8 cellular contexts compared by ENCODE assay signal in the genomic region with DNA sequence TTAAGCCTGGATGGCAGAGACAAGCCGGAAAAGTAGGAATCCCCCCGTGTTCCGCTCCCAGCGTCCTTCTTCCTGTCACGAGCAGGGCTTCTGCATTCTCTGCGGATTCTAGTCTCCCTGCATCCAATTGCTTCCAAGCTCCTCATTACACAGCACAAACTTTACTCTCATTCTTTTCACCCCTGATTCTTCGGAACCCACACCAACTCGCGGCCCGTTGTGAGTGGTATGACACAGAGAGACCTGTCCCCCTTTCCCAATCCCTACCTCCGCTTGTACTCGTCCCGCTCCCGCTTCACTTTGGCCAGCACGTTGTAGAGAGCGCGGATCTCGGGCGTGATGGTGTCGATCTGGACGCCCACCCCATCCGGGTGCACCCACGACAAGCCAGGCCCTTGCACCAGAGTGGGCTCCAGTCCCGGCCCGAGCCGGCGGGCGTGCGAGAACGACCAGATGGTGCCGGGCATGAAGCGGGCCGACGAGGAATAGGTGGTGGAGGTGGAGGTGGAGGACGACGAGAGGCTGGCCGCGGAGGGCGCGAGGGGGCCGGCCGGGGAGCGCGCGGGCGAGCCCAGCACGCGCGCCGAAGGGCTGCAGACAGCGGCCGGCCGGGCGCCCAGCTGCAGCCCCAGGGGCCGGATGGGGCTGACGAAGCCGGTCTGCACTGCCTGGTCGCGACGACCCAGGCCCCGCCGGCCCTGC. TPM values are rescaled to one million over a fixed set of nuclear protein-coding genes. Genes with fewer than 3 reads are reported as not detected.
DNase-seq lines count a peak whose midpoint lies in the region; TF ChIP-seq lines count a peak whose summit lies in the region.

No MANE protein-coding gene starts in this region.

- H3K4me3 ChIP-seq in CD8-positive, alpha-beta memory T cell (ENCODE audit: low read length), result peak overlapping the region; percentile 70
- H3K4me3 ChIP-seq in GM23248, result peak overlapping the region; percentile 89
- peak overlapping the region; percentile 43 to 75 (median 62) for H3K4me3 ChIP-seq in esophagus squamous epithelium
- peak overlapping the region; percentile 34 for H3K4me3 ChIP-seq in parathyroid adenoma (ENCODE audit: low read depth, low read length)

- no peaks in the 10 kb centered on the region for H3K27me3 Mint-ChIP-seq in CD8-positive, alpha-beta memory T cell

- WGBS in GM23248 (ENCODE audit: low coverage in 1 of 2, low lambda C conversion rate in 2 of 2, missing lambda C conversion rate in 2 of 2), 2 experiments, result 1 to 2% methylated on average over 34 to 62 of the region's 62 CpGs
- 35 to 50% methylated on average over 16 to 42 of the region's 62 CpGs for WGBS in esophagus squamous epithelium, 2 donors

- no peaks in the 10 kb centered on the region for H3K9me3 ChIP-seq in CD8-positive, alpha-beta memory T cell (ENCODE audit: low read length)
- H3K9me3 ChIP-seq in GM23248 (ENCODE audit: low read depth), result no peaks in the 10 kb centered on the region
- H3K9me3 ChIP-seq in esophagus squamous epithelium, result no peaks in the 10 kb centered on the region
- H3K9me3 ChIP-seq in parathyroid adenoma (ENCODE audit: control insufficient read depth, low read length), result no peaks in the 10 kb centered on the region

- H2AFZ ChIP-seq in GM23248, result peak overlapping the region; percentile 55
- H2AFZ ChIP-seq in parathyroid adenoma, result no peak overlapping the region

- DNase-seq in CD8-positive, alpha-beta memory T cell, result no peak
- DNase-seq in GM23248 (peak; percentile 57), SK-MEL-5 (ENCODE audit: low read depth, low spot score) (peak; percentile 15), esophagus squamous epithelium (lab: John Stamatoyannopoulos, UW) (no peak), germinal center (ENCODE audit: low spot score) (no peak), NCI-H446 treated with DMSO at 0.1 percent for 48 hours (lab: John Stamatoyannopoulos, UW) (no peak), COLO829 (ENCODE audit: low spot score) (no peak)

- H3K4me1 Mint-ChIP-seq in CD8-positive, alpha-beta memory T cell, result peaks cover 42 to 60% (median 51%) of the 10 kb centered on the region in 3 donors

- CTCF ChIA-PET in CD8-positive, alpha-beta memory T cell (lab: Charles Lee), result interaction anchor here (1.0 to 5.0 kb wide), 13 partner anchors 8 to 270 kb away, joined by 3 to 46 read pairs (median 5); a partner anchor contains a TSS

- peak overlapping the region; percentile 100 for H3K4me2 ChIP-seq in GM23248 (ENCODE audit: unreplicated experiment)
- H3K4me2 ChIP-seq in parathyroid adenoma (ENCODE audit: low read length), result peak overlapping the region; percentile 40

- TF ChIP-seq POLR2A in esophagus squamous epithelium (IDR thresholded peaks at IDR 0.05), result no peak

- H3K9me2 ChIP-seq in GM23248 (ENCODE audit: insufficient read depth), result no peaks in the 10 kb centered on the region

- H3F3A ChIP-seq in GM23248 (ENCODE audit: insufficient read depth), result peaks cover 62% of the 10 kb centered on the region

- H3K9ac ChIP-seq in GM23248, result peak overlapping the region; percentile 89
- no peak overlapping the region for H3K9ac ChIP-seq in parathyroid adenoma

- in situ Hi-C loops in GM23248 (cut with MboI) (no loop called here), SK-MEL-5 (cut with HindIII; ENCODE audit: low pct_unique_long_range_greater_than_20kb, low sequenced_read_pairs) (no loop called here)

- H3K27ac ChIP-seq in CD8-positive, alpha-beta memory T cell (ENCODE audit: low read depth, low read length), result no peak overlapping the region
- H3K27ac ChIP-seq in GM23248 (peak overlapping the region; percentile 96), esophagus squamous epithelium (peak overlapping the region; percentile 35 to 83 (median 78)), parathyroid adenoma (peak overlapping the region; percentile 65)

- H3K36me3 ChIP-seq in CD8-positive, alpha-beta memory T cell (ENCODE audit: insufficient read depth, low read length), result peaks cover 9% of the 10 kb centered on the region
- H3K36me3 ChIP-seq in GM23248 (ENCODE audit: low read depth) (peaks cover 18% of the 10 kb centered on the region), esophagus squamous epithelium (peaks cover 12 to 52% (median 20%) of the 10 kb centered on the region in 3 donors), parathyroid adenoma (ENCODE audit: control insufficient read depth, insufficient read depth, low read length) (no peaks in the 10 kb centered on the region)

- no peaks in the 10 kb centered on the region for H3K27me3 ChIP-seq in CD8-positive, alpha-beta memory T cell (ENCODE audit: insufficient read depth, low read length, poor library complexity, severe bottlenecking)
- H3K27me3 ChIP-seq in GM23248 (replicated peaks; ENCODE audit: insufficient read depth), result no peaks in the 10 kb centered on the region
- H3K27me3 ChIP-seq in esophagus squamous epithelium, result no peaks in the 10 kb centered on the region
- H3K27me3 ChIP-seq in parathyroid adenoma (ENCODE audit: control insufficient read depth, insufficient read depth, low read length), result no peaks in the 10 kb centered on the region

- intact Hi-C loops in esophagus squamous epithelium (cut with DNase I), result no loop called here

- H3K4me1 ChIP-seq in CD8-positive, alpha-beta memory T cell (ENCODE audit: insufficient read depth, low read length), result peaks cover 36% of the 10 kb centered on the region
- H3K4me1 ChIP-seq in GM23248 (ENCODE audit: insufficient read depth) (peaks cover 44% of the 10 kb centered on the region), esophagus squamous epithelium (peaks cover 42 to 70% (median 44%) of the 10 kb centered on the region in 3 donors), parathyroid adenoma (peaks cover 46% of the 10 kb centered on the region)

- peak overlapping the region; percentile 9 to 96 (median 81) for H3K27ac Mint-ChIP-seq in CD8-positive, alpha-beta memory T cell

- peak overlapping the region; percentile 89 to 98 (median 94) for H3K4me3 Mint-ChIP-seq in CD8-positive, alpha-beta memory T cell

- H3K36me3 Mint-ChIP-seq in CD8-positive, alpha-beta memory T cell, result peaks cover 0 to 56% (median 5%) of the 10 kb centered on the region in 3 donors

- no peaks in the 10 kb centered on the region for H4K20me1 ChIP-seq in GM23248 (ENCODE audit: insufficient read depth)

- no peaks in the 10 kb centered on the region for H3K9me3 Mint-ChIP-seq in CD8-positive, alpha-beta memory T cell

- no peak for TF ChIP-seq CTCF in esophagus squamous epithelium (IDR thresholded peaks at IDR 0.05)
- no peak for TF ChIP-seq CTCF in parathyroid adenoma (IDR thresholded peaks at IDR 0.05)

- POLR2A ChIA-PET in CD8-positive, alpha-beta memory T cell (lab: Charles Lee), result no interaction called here

- H3K79me2 ChIP-seq in GM23248 (ENCODE audit: insufficient read depth) (peaks cover 58% of the 10 kb centered on the region), parathyroid adenoma (no peaks in the 10 kb centered on the region)

RNA-seq across cellular contexts. Expression of a gene that starts 0.7 kb away (rescaled TPM):
- total RNA-seq in CD8-positive, alpha-beta memory T cell, result 10 to 100 TPM; 14.2 to 15.1 TPM
- polyA plus RNA-seq in CD8-positive, alpha-beta memory T cell, result 12.2 TPM
- 18.0 and 19.7 TPM in 2 replicates for total RNA-seq in GM23248 (2014; rRNA removed; shearing (Covaris generic))
- polyA plus RNA-seq in GM23248 (2016; fragmentation: Nextera tagmentation; extraction: Ambion mirVana), result 14.5 and 19.2 TPM in 2 replicates
- total RNA-seq in SK-MEL-5 (2014; rRNA removed; shearing (Covaris generic)), result 6.2 and 7.5 TPM in 2 replicates
- polyA plus RNA-seq in SK-MEL-5 (2015; cell fraction: cytosol; rRNA removed), result 10.1 and 13.0 TPM in 2 replicates
- 196 and 209 TPM in 2 replicates for polyA plus RNA-seq in SK-MEL-5 (2015; cell fraction: nucleus; rRNA removed)
- total RNA-seq in esophagus squamous epithelium, result 1 to 10 TPM in 3 of 4 donors, under 1 TPM in 1; 0.76 to 7.4 (median 2.7) TPM

RNA-seq across cellular contexts. Expression of a gene that starts 12.9 kb away (rescaled TPM):
- 100 to 1,000 TPM; 170 to 172 TPM for total RNA-seq in CD8-positive, alpha-beta memory T cell
- polyA plus RNA-seq in CD8-positive, alpha-beta memory T cell, result 34.0 TPM
- 44.3 TPM in 2 replicates for total RNA-seq in GM23248 (2014; rRNA removed; shearing (Covaris generic))
- 27.0 and 31.8 TPM in 2 replicates for polyA plus RNA-seq in GM23248 (2016; fragmentation: Nextera tagmentation; extraction: Ambion mirVana)
- 63.6 and 77.1 TPM in 2 replicates for total RNA-seq in SK-MEL-5 (2014; rRNA removed; shearing (Covaris generic))
- polyA plus RNA-seq in SK-MEL-5 (2015; cell fraction: cytosol; rRNA removed), result 47.5 and 57.9 TPM in 2 replicates
- polyA plus RNA-seq in SK-MEL-5 (2015; cell fraction: nucleus; rRNA removed), result 687 and 761 TPM in 2 replicates
- total RNA-seq in esophagus squamous epithelium, result 10 to 100 TPM; 36.0 to 51.9 (median 48.2) TPM

RNA-seq across cellular contexts. Expression of a gene that starts 20.8 kb away (rescaled TPM):
- 1,000 to 10,000 TPM; 7,182 to 7,238 TPM for total RNA-seq in CD8-positive, alpha-beta memory T cell
- polyA plus RNA-seq in CD8-positive, alpha-beta memory T cell, result 1,770 TPM
- 6,196 and 7,726 TPM in 2 replicates for total RNA-seq in GM23248 (2014; rRNA removed; shearing (Covaris generic))
- 7,868 and 8,138 TPM in 2 replicates for polyA plus RNA-seq in GM23248 (2016; fragmentation: Nextera tagmentation; extraction: Ambion mirVana)
- 9,488 and 9,829 TPM in 2 replicates for total RNA-seq in SK-MEL-5 (2014; rRNA removed; shearing (Covaris generic))
- 11,028 and 11,713 TPM in 2 replicates for polyA plus RNA-seq in SK-MEL-5 (2015; cell fraction: cytosol; rRNA removed)
- polyA plus RNA-seq in SK-MEL-5 (2015; cell fraction: nucleus; rRNA removed), result 3,036 and 3,118 TPM in 2 replicates
- 1,000 to 10,000 TPM; 2,526 to 4,151 (median 3,597) TPM for total RNA-seq in esophagus squamous epithelium

RNA-seq across cellular contexts. Expression of a gene that starts 52.0 kb away (rescaled TPM):
- 100 to 1,000 TPM; 287 to 293 TPM for total RNA-seq in CD8-positive, alpha-beta memory T cell
- polyA plus RNA-seq in CD8-positive, alpha-beta memory T cell, result 58.1 TPM
- total RNA-seq in GM23248 (2014; rRNA removed; shearing (Covaris generic)), result 148 and 171 TPM in 2 replicates
- polyA plus RNA-seq in GM23248 (2016; fragmentation: Nextera tagmentation; extraction: Ambion mirVana), result 61.5 and 72.1 TPM in 2 replicates
- total RNA-seq in SK-MEL-5 (2014; rRNA removed; shearing (Covaris generic)), result 154 TPM in 2 replicates
- polyA plus RNA-seq in SK-MEL-5 (2015; cell fraction: cytosol; rRNA removed), result 134 and 153 TPM in 2 replicates
- polyA plus RNA-seq in SK-MEL-5 (2015; cell fraction: nucleus; rRNA removed), result 228 and 263 TPM in 2 replicates
- total RNA-seq in esophagus squamous epithelium, result 100 to 1,000 TPM; 116 to 165 (median 127) TPM

Comparison
In these comparisons a context has a peak if more than half of its experiments do, and no peak if none do; other contexts are left out.
1. DNase-seq: peak in GM23248 (single experiment) and SK-MEL-5 (single experiment); none in CD8-positive, alpha-beta memory T cell (0 of 5), esophagus squamous epithelium (single experiment), germinal center (single experiment), NCI-H446 treated with DMSO at 0.1 percent for 48 hours (single experiment) and COLO829 (single experiment).
2. H3K4me3 ChIP-seq: peak in every context shown above with its lines; median percentile 89 in GM23248; 70 in CD8-positive, alpha-beta memory T cell; 62 in esophagus squamous epithelium; 34 in parathyroid adenoma.